In the genomic region with DNA sequence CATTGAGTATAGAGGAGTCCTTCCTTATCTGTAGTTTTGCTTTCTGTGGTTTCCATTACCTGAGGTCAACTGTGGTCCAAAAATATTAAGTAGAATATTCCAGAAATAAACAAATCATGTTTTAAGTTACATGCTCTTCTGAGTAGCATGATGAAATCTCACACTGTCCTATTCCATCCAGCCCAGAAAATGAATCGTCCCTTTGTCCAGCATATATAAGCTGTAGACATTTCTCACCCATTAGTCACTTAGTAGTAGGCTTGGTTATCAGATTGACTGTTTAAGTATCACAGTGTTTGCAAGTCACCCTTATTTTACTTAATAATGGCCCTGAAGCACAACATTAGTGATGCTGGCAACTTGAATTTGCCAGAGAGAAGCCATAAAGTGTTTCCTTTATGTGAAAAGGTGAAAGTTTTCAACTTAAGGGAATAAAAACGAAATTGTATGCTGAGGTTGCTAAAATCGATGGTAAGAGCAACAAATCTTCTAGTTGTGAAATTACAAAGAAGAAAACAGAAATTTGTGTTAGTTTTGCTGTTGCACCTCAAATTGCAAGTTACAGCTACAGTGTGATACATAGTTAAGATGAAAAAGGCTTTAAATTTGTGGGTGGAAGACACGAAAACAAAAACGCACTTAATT, we compare ENCODE assay signal across 13 cellular contexts.
DNase-seq lines count a peak whose midpoint lies in the region; ATAC-seq, FAIRE-seq and TF ChIP-seq lines count a peak whose summit lies in the region.
"Had no signal": no experiment of that assay in that cellular context is flagged by ENCODE, and none has a peak within 500 bp of the region (broad histone marks: within the 10 kb centered on the region; RNA-seq: fewer than 3 reads in every experiment).

No MANE protein-coding gene starts in this region.

- peaks cover 6% of the 10 kb centered on the region; the same call in 1 of the 3 replicates for H3K4me1 ChIP-seq in A549
- no peaks in the 10 kb centered on the region for H3K4me1 ChIP-seq in sigmoid colon

- no peaks in the 10 kb centered on the region for H3K9me3 ChIP-seq in A549
- no peaks in the 10 kb centered on the region for H3K9me3 ChIP-seq in sigmoid colon

- no peaks in the 10 kb centered on the region for H3K27me3 ChIP-seq in sigmoid colon

- DNase-seq in A549 (ENCODE audit: low read depth in 1 of 2, low spot score in 1 of 2), result peak in 1 of 2 experiments; percentile 15
- DNase-seq in HCEC 1CT, result peak; percentile 78
- DNase-seq in WTC11 (ENCODE audit: low spot score), result no peak
- DNase-seq in foreskin fibroblast, result peak; percentile 73 to 87
- no peak for DNase-seq in sigmoid colon
- no peak for DNase-seq in GM12891 (ENCODE audit: insufficient read length, low spot score)
- no peak for DNase-seq in NCI-H187 treated with DMSO at 0.1 percent for 48 hours (lab: John Stamatoyannopoulos, UW)
- DNase-seq in activated naive CD4-positive, alpha-beta T cell treated with anti-CD3 and anti-CD28 coated beads, Interleukin-2, amount 10 ng/mL, durations not matched to agents 7 days and 5 days, result no peak
- DNase-seq: activated CD4-positive, alpha-beta T cell treated with anti-CD3 and anti-CD28 coated beads for 48 hours; T-cell had no signal

- peaks cover 4% of the 10 kb centered on the region for H3K36me3 Mint-ChIP-seq in WTC11
- H3K36me3 Mint-ChIP-seq in activated naive CD4-positive, alpha-beta T cell treated with anti-CD3 and anti-CD28 coated beads, Interleukin-2, amount 10 ng/mL, durations not matched to agents 7 days and 5 days, result peaks cover 3% of the 10 kb centered on the region

- no peak overlapping the region for H3K4me3 Mint-ChIP-seq in WTC11
- no peak overlapping the region for H3K4me3 Mint-ChIP-seq in activated naive CD4-positive, alpha-beta T cell treated with anti-CD3 and anti-CD28 coated beads, Interleukin-2, amount 10 ng/mL, durations not matched to agents 7 days and 5 days
- H3K4me3 Mint-ChIP-seq: activated T-helper 17 cell treated with anti-CD3 and anti-CD28 coated beads, Interleukin-2, amount 50 U/mL, for 72 hours; central memory CD8-positive, alpha-beta T cell; T-cell had no signal

- H3K27me3 Mint-ChIP-seq in WTC11 (ENCODE audit: low read depth), result no peaks in the 10 kb centered on the region
- no peaks in the 10 kb centered on the region for H3K27me3 Mint-ChIP-seq in activated naive CD4-positive, alpha-beta T cell treated with anti-CD3 and anti-CD28 coated beads, Interleukin-2, amount 10 ng/mL, durations not matched to agents 7 days and 5 days
- H3K27me3 Mint-ChIP-seq: activated T-helper 17 cell treated with anti-CD3 and anti-CD28 coated beads, Interleukin-2, amount 50 U/mL, for 72 hours; central memory CD8-positive, alpha-beta T cell; T-cell had no signal

- intact Hi-C loops in sigmoid colon (cut with DNase I), result loop anchor here (10.0 kb wide), 2 partner anchors 549 to 659 kb away; no protein-coding TSS in a partner anchor

- no peak for TF ChIP-seq RAD21 in A549 (conservative IDR thresholded peaks at IDR 0.05 in 1 of 2, IDR thresholded peaks at IDR 0.05 in 1 of 2)

- FAIRE-seq in A549 (lab: Jason Lieb, UNC) (no peak), GM12891 (lab: Jason Lieb, UNC) (no peak)

- POLR2A ChIA-PET in A549 (lab: Yijun Ruan, JAX), result no interaction called here
- POLR2A ChIA-PET in WTC11 (lab: Charles Lee), result no interaction called here

- no peak overlapping the region for H3K4me3 ChIP-seq in A549
- H3K4me3 ChIP-seq in foreskin fibroblast (ENCODE audit: low read depth in 1 of 2, low read length in 2 of 2), result no peak overlapping the region
- H3K4me3 ChIP-seq in sigmoid colon, result no peak overlapping the region
- H3K4me3 ChIP-seq: lung had no signal

- no peak for TF ChIP-seq CTCF in A549 (IDR thresholded peaks at IDR 0.05)
- no peak for TF ChIP-seq CTCF in WTC11 (IDR thresholded peaks at IDR 0.05)
- TF ChIP-seq CTCF in foreskin fibroblast (IDR thresholded peaks at IDR 0.05; ENCODE audit: low read depth, low read length), result no peak
- TF ChIP-seq CTCF in sigmoid colon (IDR thresholded peaks at IDR 0.05), result no peak

- TF ChIP-seq POLR2A in A549 (IDR thresholded peaks at IDR 0.05; ENCODE audit: low read length), result no peak
- no peak for TF ChIP-seq POLR2A in sigmoid colon (IDR thresholded peaks at IDR 0.05)
- TF ChIP-seq POLR2A in GM12891 (IDR thresholded peaks at IDR 0.05; ENCODE audit: low read depth, low read length), result no peak

- H3K4me2 ChIP-seq in A549, result no peak overlapping the region

- WGBS in A549 (ENCODE audit: missing lambda C conversion rate), result 69% methylated on average over 5 of the region's 5 CpGs
- 92 to 93% methylated on average over 5 of the region's 5 CpGs for WGBS in sigmoid colon, 2 donors

- peak overlapping the region; percentile 68; the same call in 1 of the 2 replicates for H3K27ac Mint-ChIP-seq in WTC11
- no peak overlapping the region for H3K27ac Mint-ChIP-seq in activated naive CD4-positive, alpha-beta T cell treated with anti-CD3 and anti-CD28 coated beads, Interleukin-2, amount 10 ng/mL, durations not matched to agents 7 days and 5 days
- H3K27ac Mint-ChIP-seq: activated T-helper 17 cell treated with anti-CD3 and anti-CD28 coated beads, Interleukin-2, amount 50 U/mL, for 72 hours; T-cell had no signal

- no peaks in the 10 kb centered on the region for H3K9me3 Mint-ChIP-seq in WTC11
- no peaks in the 10 kb centered on the region for H3K9me3 Mint-ChIP-seq in activated naive CD4-positive, alpha-beta T cell treated with anti-CD3 and anti-CD28 coated beads, Interleukin-2, amount 10 ng/mL, durations not matched to agents 7 days and 5 days
- H3K9me3 Mint-ChIP-seq: activated T-helper 17 cell treated with anti-CD3 and anti-CD28 coated beads, Interleukin-2, amount 50 U/mL, for 72 hours; central memory CD8-positive, alpha-beta T cell; T-cell had no signal

- H3K27ac ChIP-seq in A549, result no peak overlapping the region
- no peak overlapping the region for H3K27ac ChIP-seq in sigmoid colon

- ATAC-seq in A549 (no peak), WTC11 (no peak)
- ATAC-seq: activated T-helper 17 cell treated with anti-CD3 and anti-CD28 coated beads, Interleukin-2, amount 50 U/mL, for 72 hours; T-cell had no signal

- H3K36me3 ChIP-seq in sigmoid colon, result peaks cover 0 to 9% (median 0%) of the 10 kb centered on the region in 4 donors

- TF ChIP-seq EP300 in A549 (IDR thresholded peaks at IDR 0.05) (no peak), sigmoid colon (IDR thresholded peaks at IDR 0.05) (no peak)

- CTCF ChIA-PET in A549 (lab: Yijun Ruan, JAX), result interaction anchor here (1.0 to 3.4 kb wide), 12 partner anchors 15 to 667 kb away, joined by 3 to 27 read pairs (median 4); no protein-coding TSS in a partner anchor
- CTCF ChIA-PET in WTC11 (lab: Charles Lee), result interaction anchor here (0.5 to 1.8 kb wide), 10 partner anchors 10 to 556 kb away, joined by 3 to 16 read pairs (median 4); partner anchors contain the start of gene SIM1
- CTCF ChIA-PET in activated naive CD4-positive, alpha-beta T cell treated with anti-CD3 and anti-CD28 coated beads, Interleukin-2, amount 10 ng/mL, durations not matched to agents 7 days and 5 days (lab: Charles Lee), result interaction anchor here (0.5 to 1.8 kb wide), 4 partner anchors 12 to 546 kb away, joined by 3 to 4 read pairs (median 4); no protein-coding TSS in a partner anchor

- H3K4me1 Mint-ChIP-seq in WTC11, result peaks cover 34% of the 10 kb centered on the region
- H3K4me1 Mint-ChIP-seq in activated naive CD4-positive, alpha-beta T cell treated with anti-CD3 and anti-CD28 coated beads, Interleukin-2, amount 10 ng/mL, durations not matched to agents 7 days and 5 days, result peaks cover 5% of the 10 kb centered on the region

TF ChIP-seq in A549, 52 proteins besides CTCF, POLR2A, EP300 and RAD21:
- no peak for TF ChIP-seq HES2 (IDR thresholded peaks at IDR 0.05)
- peak; percentile 10 for TF ChIP-seq MAFK (IDR thresholded peaks at IDR 0.05; ENCODE audit: partially characterized antibody)

TF ChIP-seq in WTC11, 78 proteins besides CTCF, POLR2A, EP300 and RAD21 (continues in another document):
- no peak for TF ChIP-seq TP53 (CRISPR knock-in tag; IDR thresholded peaks at IDR 0.05)
- no peak for TF ChIP-seq MYBL2 (CRISPR knock-in tag; IDR thresholded peaks at IDR 0.05)
- TF ChIP-seq, protein P1, sequence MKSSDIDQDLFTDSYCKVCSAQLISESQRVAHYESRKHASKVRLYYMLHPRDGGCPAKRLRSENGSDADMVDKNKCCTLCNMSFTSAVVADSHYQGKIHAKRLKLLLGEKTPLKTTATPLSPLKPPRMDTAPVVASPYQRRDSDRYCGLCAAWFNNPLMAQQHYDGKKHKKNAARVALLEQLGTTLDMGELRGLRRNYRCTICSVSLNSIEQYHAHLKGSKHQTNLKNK (CRISPR knock-in tag; IDR thresholded peaks at IDR 0.05), result no peak
- TF ChIP-seq, protein P2, sequence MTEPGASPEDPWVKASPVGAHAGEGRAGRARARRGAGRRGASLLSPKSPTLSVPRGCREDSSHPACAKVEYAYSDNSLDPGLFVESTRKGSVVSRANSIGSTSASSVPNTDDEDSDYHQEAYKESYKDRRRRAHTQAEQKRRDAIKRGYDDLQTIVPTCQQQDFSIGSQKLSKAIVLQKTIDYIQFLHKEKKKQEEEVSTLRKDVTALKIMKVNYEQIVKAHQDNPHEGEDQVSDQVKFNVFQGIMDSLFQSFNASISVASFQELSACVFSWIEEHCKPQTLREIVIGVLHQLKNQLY (CRISPR knock-in tag; IDR thresholded peaks at IDR 0.05), result no peak
- no peak for TF ChIP-seq NFATC4 (CRISPR knock-in tag; IDR thresholded peaks at IDR 0.05)
- TF ChIP-seq JUN (CRISPR knock-in tag; IDR thresholded peaks at IDR 0.05), result no peak

TF ChIP-seq in GM12891, 5 proteins besides CTCF, POLR2A, EP300 and RAD21:
- TF ChIP-seq TAF1 (IDR thresholded peaks at IDR 0.05; ENCODE audit: low read depth, low read length) (no peak), POLR2AphosphoS5 (IDR thresholded peaks at IDR 0.05; ENCODE audit: low read depth, low read length) (no peak), SPI1 (IDR thresholded peaks at IDR 0.05; ENCODE audit: low read depth, low read length) (no peak), PAX5 (IDR thresholded peaks at IDR 0.05; ENCODE audit: insufficient read depth, low read length, severe bottlenecking) (no peak), POU2F2 (IDR thresholded peaks at IDR 0.05; ENCODE audit: low read depth, low read length) (no peak)

Comparison
In these comparisons a context has a peak if more than half of its experiments do, and no peak if none do; other contexts are left out.
1. DNase-seq: peak in HCEC 1CT (single experiment) and foreskin fibroblast (2 of 2); none in WTC11 (single experiment), sigmoid colon (single experiment), GM12891 (single experiment), NCI-H187 treated with DMSO at 0.1 percent for 48 hours (single experiment) and activated naive CD4-positive, alpha-beta T cell treated with anti-CD3 and anti-CD28 coated beads, Interleukin-2, amount 10 ng/mL, durations not matched to agents 7 days and 5 days (single experiment).